1 cellular context compared by ENCODE assay signal in the genomic region with DNA sequence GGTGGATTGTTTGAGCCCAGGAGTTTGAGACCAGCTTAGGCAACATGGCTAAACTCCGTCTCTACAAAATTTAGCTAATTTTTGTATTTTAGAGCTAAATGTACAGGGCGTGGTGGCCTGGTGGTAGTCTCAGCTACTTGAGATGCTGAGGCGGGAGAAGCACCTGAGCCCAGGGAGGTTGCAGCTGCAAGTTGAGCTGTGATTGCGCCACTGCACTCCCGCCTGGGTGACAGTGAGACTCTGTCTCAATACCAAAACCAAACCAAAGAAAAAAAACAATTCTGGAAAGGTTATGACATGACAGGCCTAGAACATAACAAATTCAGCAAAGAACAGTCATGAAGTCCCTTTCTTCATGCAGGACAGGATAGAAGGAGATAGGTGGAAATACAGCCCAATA.
TF ChIP-seq lines count a peak whose summit lies in the region.

No MANE protein-coding gene starts in this region.

TF ChIP-seq in WTC11, 78 proteins besides CTCF, POLR2A, EP300 and RAD21 (continued from another document):
- TF ChIP-seq, protein P1, sequence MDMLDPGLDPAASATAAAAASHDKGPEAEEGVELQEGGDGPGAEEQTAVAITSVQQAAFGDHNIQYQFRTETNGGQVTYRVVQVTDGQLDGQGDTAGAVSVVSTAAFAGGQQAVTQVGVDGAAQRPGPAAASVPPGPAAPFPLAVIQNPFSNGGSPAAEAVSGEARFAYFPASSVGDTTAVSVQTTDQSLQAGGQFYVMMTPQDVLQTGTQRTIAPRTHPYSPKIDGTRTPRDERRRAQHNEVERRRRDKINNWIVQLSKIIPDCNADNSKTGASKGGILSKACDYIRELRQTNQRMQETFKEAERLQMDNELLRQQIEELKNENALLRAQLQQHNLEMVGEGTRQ (CRISPR knock-in tag; IDR thresholded peaks at IDR 0.05), result no peak
- TF ChIP-seq, protein P2, sequence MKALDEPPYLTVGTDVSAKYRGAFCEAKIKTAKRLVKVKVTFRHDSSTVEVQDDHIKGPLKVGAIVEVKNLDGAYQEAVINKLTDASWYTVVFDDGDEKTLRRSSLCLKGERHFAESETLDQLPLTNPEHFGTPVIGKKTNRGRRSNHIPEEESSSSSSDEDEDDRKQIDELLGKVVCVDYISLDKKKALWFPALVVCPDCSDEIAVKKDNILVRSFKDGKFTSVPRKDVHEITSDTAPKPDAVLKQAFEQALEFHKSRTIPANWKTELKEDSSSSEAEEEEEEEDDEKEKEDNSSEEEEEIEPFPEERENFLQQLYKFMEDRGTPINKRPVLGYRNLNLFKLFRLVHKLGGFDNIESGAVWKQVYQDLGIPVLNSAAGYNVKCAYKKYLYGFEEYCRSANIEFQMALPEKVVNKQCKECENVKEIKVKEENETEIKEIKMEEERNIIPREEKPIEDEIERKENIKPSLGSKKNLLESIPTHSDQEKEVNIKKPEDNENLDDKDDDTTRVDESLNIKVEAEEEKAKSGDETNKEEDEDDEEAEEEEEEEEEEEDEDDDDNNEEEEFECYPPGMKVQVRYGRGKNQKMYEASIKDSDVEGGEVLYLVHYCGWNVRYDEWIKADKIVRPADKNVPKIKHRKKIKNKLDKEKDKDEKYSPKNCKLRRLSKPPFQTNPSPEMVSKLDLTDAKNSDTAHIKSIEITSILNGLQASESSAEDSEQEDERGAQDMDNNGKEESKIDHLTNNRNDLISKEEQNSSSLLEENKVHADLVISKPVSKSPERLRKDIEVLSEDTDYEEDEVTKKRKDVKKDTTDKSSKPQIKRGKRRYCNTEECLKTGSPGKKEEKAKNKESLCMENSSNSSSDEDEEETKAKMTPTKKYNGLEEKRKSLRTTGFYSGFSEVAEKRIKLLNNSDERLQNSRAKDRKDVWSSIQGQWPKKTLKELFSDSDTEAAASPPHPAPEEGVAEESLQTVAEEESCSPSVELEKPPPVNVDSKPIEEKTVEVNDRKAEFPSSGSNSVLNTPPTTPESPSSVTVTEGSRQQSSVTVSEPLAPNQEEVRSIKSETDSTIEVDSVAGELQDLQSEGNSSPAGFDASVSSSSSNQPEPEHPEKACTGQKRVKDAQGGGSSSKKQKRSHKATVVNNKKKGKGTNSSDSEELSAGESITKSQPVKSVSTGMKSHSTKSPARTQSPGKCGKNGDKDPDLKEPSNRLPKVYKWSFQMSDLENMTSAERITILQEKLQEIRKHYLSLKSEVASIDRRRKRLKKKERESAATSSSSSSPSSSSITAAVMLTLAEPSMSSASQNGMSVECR (CRISPR knock-in tag; IDR thresholded peaks at IDR 0.05; ENCODE audit: borderline replicate concordance), result no peak
- TF ChIP-seq, protein P3, sequence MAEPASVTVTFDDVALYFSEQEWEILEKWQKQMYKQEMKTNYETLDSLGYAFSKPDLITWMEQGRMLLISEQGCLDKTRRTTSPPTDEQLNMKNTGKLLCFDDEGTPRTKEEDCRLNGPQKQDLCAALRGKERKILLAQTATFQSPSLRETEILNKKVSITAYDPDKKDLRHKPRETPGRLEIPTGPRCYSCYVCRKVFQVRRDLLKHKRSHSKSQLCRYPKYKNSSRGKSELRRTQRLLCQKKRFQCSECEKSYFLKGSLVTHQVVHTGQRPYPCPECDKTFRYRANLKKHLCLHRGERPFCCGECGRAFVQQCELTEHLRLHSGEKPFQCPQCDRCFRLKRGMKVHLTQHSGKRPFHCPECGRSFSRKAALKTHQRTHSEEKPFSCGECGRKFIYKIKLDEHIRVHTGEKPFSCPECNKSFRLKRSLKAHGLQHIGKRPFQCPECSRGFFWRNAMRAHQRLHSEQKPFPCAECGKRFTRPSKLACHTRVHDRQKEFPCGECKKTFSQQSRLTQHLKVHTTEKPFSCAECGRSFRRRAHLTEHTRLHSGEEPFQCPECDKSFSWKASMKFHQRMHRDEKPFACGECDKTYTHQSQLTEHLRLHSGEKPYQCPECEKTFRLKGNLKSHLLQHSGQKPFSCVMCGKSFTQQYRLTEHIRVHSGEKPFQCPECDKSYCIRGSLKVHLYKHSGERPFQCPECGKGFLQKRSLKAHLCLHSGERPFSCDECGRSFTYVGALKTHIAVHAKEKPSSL (CRISPR knock-in tag; conservative IDR thresholded peaks at IDR 0.05), result no peak
- TF ChIP-seq, protein P4, sequence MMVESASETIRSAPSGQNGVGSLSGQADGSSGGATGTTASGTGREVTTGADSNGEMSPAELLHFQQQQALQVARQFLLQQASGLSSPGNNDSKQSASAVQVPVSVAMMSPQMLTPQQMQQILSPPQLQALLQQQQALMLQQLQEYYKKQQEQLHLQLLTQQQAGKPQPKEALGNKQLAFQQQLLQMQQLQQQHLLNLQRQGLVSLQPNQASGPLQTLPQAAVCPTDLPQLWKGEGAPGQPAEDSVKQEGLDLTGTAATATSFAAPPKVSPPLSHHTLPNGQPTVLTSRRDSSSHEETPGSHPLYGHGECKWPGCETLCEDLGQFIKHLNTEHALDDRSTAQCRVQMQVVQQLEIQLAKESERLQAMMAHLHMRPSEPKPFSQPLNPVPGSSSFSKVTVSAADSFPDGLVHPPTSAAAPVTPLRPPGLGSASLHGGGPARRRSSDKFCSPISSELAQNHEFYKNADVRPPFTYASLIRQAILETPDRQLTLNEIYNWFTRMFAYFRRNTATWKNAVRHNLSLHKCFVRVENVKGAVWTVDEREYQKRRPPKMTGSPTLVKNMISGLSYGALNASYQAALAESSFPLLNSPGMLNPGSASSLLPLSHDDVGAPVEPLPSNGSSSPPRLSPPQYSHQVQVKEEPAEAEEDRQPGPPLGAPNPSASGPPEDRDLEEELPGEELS (CRISPR knock-in tag; IDR thresholded peaks at IDR 0.05), result no peak
- TF ChIP-seq ZNF219 (CRISPR knock-in tag; IDR thresholded peaks at IDR 0.05; ENCODE audit: borderline replicate concordance), result no peak
